ENCODE assay signal across 9 cellular contexts in genomic region chr12:94173660-94174265, GRCh38. TPM values are rescaled to one million over a fixed set of nuclear protein-coding genes. Genes with fewer than 3 reads are reported as not detected.
A peak's percentile ranks its signal among the peaks of the same experiment; 100 is the strongest.
DNase-seq lines count a peak whose midpoint lies in the region; ATAC-seq, FAIRE-seq and TF ChIP-seq lines count a peak whose summit lies in the region.
"Had no signal": no experiment of that assay in that cellular context is flagged by ENCODE, and none has a peak within 500 bp of the region (broad histone marks: within the 10 kb centered on the region; RNA-seq: fewer than 3 reads in every experiment).

No MANE protein-coding gene starts in this region.

- peaks cover 42% of the 10 kb centered on the region for H3K4me1 Mint-ChIP-seq in memory B cell

- peaks cover 5% of the 10 kb centered on the region for H3K9me3 Mint-ChIP-seq in memory B cell

- H3K27ac Mint-ChIP-seq in memory B cell, result peak overlapping the region; percentile 72

- no peak for DNase-seq in GM12891 (ENCODE audit: insufficient read length, low spot score)
- DNase-seq in memory B cell (ENCODE audit: low spot score in 2 of 2), result peak in 1 of 2 donors; percentile 22
- no peak for DNase-seq in DMS 273 treated with DMSO at 0.1 percent for 48 hours (lab: John Stamatoyannopoulos, UW)
- DNase-seq in DMS79 (lab: John Stamatoyannopoulos, UW), result no peak
- DNase-seq in GM10266 (ENCODE audit: extremely low spot score), result no peak
- DNase-seq: NCI-H1436 had no signal

- peak; percentile 63 for ATAC-seq in GM21390 (IDR thresholded peaks at IDR 0.05; ENCODE audit: unreplicated experiment)
- peak; percentile 70 for ATAC-seq in HG03521 (IDR thresholded peaks at IDR 0.05; ENCODE audit: unreplicated experiment)
- peak; percentile 46 for ATAC-seq in memory B cell (ENCODE audit: low read depth)
- no peak for ATAC-seq in GM18519 (IDR thresholded peaks at IDR 0.05; ENCODE audit: low FRiP score, unreplicated experiment)

- no peak for TF ChIP-seq CTCF in GM10266 (IDR thresholded peaks at IDR 0.05; ENCODE audit: control insufficient read depth, insufficient read depth, low read depth, missing control alignments)

- H3K36me3 Mint-ChIP-seq in memory B cell, result peaks cover 25% of the 10 kb centered on the region

- FAIRE-seq in GM12891 (lab: Jason Lieb, UNC), result peak; percentile 81

- peak overlapping the region; percentile 60 for H3K4me3 Mint-ChIP-seq in memory B cell

- TF ChIP-seq POLR2A in GM12891 (IDR thresholded peaks at IDR 0.05; ENCODE audit: low read depth, low read length), result no peak

- H3K27me3 Mint-ChIP-seq in memory B cell, result no peaks in the 10 kb centered on the region

TF ChIP-seq in GM12891, 5 proteins besides CTCF, POLR2A, EP300 and RAD21:
- TF ChIP-seq PAX5 (IDR thresholded peaks at IDR 0.05; ENCODE audit: insufficient read depth, low read length, severe bottlenecking), result no peak
- peak; percentile 66; the same call in 1 of the 2 replicates for TF ChIP-seq POU2F2 (IDR thresholded peaks at IDR 0.05; ENCODE audit: low read depth, low read length)
- 0 out of 2 replicates have a peak, but pooled peaks have one; percentile 27 for TF ChIP-seq POLR2AphosphoS5 (IDR thresholded peaks at IDR 0.05; ENCODE audit: low read depth, low read length)
- TF ChIP-seq TAF1 (IDR thresholded peaks at IDR 0.05; ENCODE audit: low read depth, low read length), result no peak
- TF ChIP-seq SPI1 (IDR thresholded peaks at IDR 0.05; ENCODE audit: low read depth, low read length), result no peak

RNA-seq across cellular contexts. Expression of gene PLXNC1, which starts 25.4 kb away (rescaled TPM):
- polyA plus RNA-seq in GM12891 (2012; ENCODE audit: low read depth, missing spikeins), result 9.9 TPM
